Comparison of ENCODE assay signal across 17 cellular contexts in genomic region chr2:59930430-59930829, GRCh38.
"Had no signal": no experiment of that assay in that cellular context is flagged by ENCODE, and none has a peak within 500 bp of the region (broad histone marks: within the 10 kb centered on the region; RNA-seq: fewer than 3 reads in every experiment).

No MANE protein-coding gene starts in this region.

- H3K36me3 Mint-ChIP-seq: type B pancreatic cell had no signal

- H3K79me2 ChIP-seq: hepatocyte had no signal

- H3K9me3 ChIP-seq: colonic mucosa, esophagus squamous epithelium, ovary, right atrium auricular region, suprapubic skin, thyroid gland had no signal

- H3K27me3 ChIP-seq: colonic mucosa, hepatocyte, ovary, right atrium auricular region, suprapubic skin, thyroid gland had no signal

- H3K4me3 ChIP-seq: colonic mucosa, esophagus squamous epithelium, hepatocyte, ovary, right atrium auricular region, suprapubic skin, thyroid gland had no signal

- H3K4me1 ChIP-seq: colonic mucosa, esophagus squamous epithelium, right atrium auricular region, suprapubic skin, thyroid gland had no signal

- H3K27ac ChIP-seq: colonic mucosa, esophagus squamous epithelium, hepatocyte, ovary, right atrium auricular region, suprapubic skin, thyroid gland had no signal

- H3K36me3 ChIP-seq: colonic mucosa, esophagus squamous epithelium, ovary, right atrium auricular region, suprapubic skin, thyroid gland had no signal

- ATAC-seq: left colon; left ventricle myocardium superior; naive thymus-derived CD8-positive, alpha-beta T cell; stimulated activated naive CD8-positive, alpha-beta T cell treated with anti-CD3 and anti-CD28 coated beads, Interleukin-15, Interleukin-2, amounts not matched to agents 100 U/mL and 50 U/mL, for 24 hours had no signal

- H3K4me2 ChIP-seq: hepatocyte had no signal

- DNase-seq: colonic mucosa; dermis blood vessel endothelial cell; esophagus squamous epithelium; foreskin fibroblast; left colon; left ventricle myocardium superior; naive thymus-derived CD8-positive, alpha-beta T cell; nucleus accumbens; ovary; small intestine; stimulated activated CD4-positive, alpha-beta T cell treated with anti-CD3 and anti-CD28 coated beads, Interleukin-12 subunit alpha, Interleukin-12 subunit beta, amount 100 ng/mL, for 4 hours; stimulated activated naive CD8-positive, alpha-beta T cell treated with anti-CD3 and anti-CD28 coated beads, Interleukin-15, Interleukin-2, amounts not matched to agents 100 U/mL and 50 U/mL, for 24 hours; thyroid gland had no signal

- H3K27me3 Mint-ChIP-seq: type B pancreatic cell had no signal

- H2AFZ ChIP-seq: hepatocyte had no signal

- H3K27ac Mint-ChIP-seq: naive thymus-derived CD8-positive, alpha-beta T cell; type B pancreatic cell had no signal

- H3K4me3 Mint-ChIP-seq: naive thymus-derived CD8-positive, alpha-beta T cell; type B pancreatic cell had no signal
